In genomic region chrX:132631579-132632232, GRCh38 we compare ENCODE assay signal across 8 cellular contexts.
DNase-seq lines count a peak whose midpoint lies in the region; ATAC-seq and TF ChIP-seq lines count a peak whose summit lies in the region.

No MANE protein-coding gene starts in this region.

- ATAC-seq in HG02798 (IDR thresholded peaks at IDR 0.05; ENCODE audit: poor library complexity, unreplicated experiment) (peak; percentile 45), HG02884 (IDR thresholded peaks at IDR 0.05; ENCODE audit: unreplicated experiment) (no peak)

- no peak overlapping the region for H3K4me3 ChIP-seq in fibroblast of the aortic adventitia (ENCODE audit: low read depth, low read length)
- no peak overlapping the region for H3K4me3 ChIP-seq in retinal pigment epithelial cell (ENCODE audit: low read length)

- peak; percentile 71 for TF ChIP-seq CTCF in fibroblast of the aortic adventitia (IDR thresholded peaks at IDR 0.05; ENCODE audit: insufficient read depth, low read length)
- peak; percentile 55 for TF ChIP-seq CTCF in retinal pigment epithelial cell (conservative IDR thresholded peaks at IDR 0.05; ENCODE audit: low read depth, low read length)

- peak; percentile 38 for DNase-seq in NCI-H82 (lab: John Stamatoyannopoulos, UW)
- no peak for DNase-seq in NCI-H82 treated with DMSO at 0.1 percent for 48 hours (lab: John Stamatoyannopoulos, UW; ENCODE audit: unreplicated experiment)
- DNase-seq in RKO (ENCODE audit: low spot score): peak; percentile 64
- peak; percentile 59 for DNase-seq in fibroblast of the aortic adventitia (ENCODE audit: low read depth)
- DNase-seq in retinal pigment epithelial cell (ENCODE audit: low read depth): no peak
- no peak for DNase-seq in stimulated activated CD4-positive, alpha-beta T cell treated with anti-CD3 and anti-CD28 coated beads, Interleukin-4, amount 100 ng/mL, for 1 hour

Comparison
In these comparisons a context has a peak if more than half of its experiments do, and no peak if none do; other contexts are left out.
1. DNase-seq: peak in NCI-H82 (single experiment), RKO (single experiment) and fibroblast of the aortic adventitia (single experiment); none in NCI-H82 treated with DMSO at 0.1 percent for 48 hours (single experiment), retinal pigment epithelial cell (single experiment) and stimulated activated CD4-positive, alpha-beta T cell treated with anti-CD3 and anti-CD28 coated beads, Interleukin-4, amount 100 ng/mL, for 1 hour (single experiment).